1 cellular context compared by ENCODE assay signal in the genomic region with DNA sequence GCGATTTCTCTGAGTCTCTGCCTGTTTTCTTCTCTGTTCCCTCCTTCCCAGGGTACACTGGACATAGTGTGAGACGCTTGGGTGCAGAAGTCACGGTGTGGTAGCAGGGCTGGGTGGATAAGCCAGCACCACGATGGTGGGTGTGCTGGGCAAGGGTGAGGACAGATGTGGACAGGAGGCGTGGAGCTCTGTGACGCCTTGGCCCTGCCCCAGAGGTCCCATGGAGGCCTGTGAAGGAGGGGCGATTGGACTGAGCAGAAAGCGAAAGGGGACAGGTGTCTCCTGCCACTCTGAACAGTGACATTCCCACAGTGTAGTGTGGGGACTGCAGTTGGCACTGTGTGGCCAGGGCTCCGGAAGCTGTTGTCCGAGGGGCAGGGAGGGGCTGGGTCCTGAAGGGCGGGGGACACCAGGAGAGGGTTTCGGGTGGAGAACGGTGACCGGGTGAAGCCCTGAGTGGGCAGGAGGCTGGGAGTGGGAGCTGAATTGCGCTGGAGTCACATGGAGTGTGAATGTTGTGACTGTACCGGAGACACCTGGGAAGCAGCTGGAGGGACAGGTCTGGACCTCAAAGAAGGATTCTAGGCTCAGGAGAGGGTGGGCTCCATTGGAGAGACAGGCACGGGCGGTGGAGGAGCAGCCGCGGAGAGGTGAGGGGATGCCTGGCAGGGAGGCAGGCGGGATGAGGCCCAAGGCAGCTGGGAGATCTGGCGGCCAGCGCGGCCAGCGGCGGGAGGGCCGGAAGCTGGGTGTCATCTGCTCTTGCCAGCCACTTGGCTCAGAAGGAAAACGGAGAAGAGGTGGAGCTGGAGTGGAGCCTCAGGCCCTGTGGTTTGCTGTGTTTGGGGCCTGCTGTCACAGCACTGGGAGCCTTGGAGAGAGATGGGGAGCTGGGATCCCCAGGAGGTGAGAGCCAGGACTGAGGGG.
TF ChIP-seq lines count a peak whose summit lies in the region.

No MANE protein-coding gene starts in this region.

TF ChIP-seq in H1, 55 proteins besides CTCF, POLR2A, EP300 and RAD21:
- no peak for TF ChIP-seq RBBP5 (IDR thresholded peaks at IDR 0.05; ENCODE audit: borderline replicate concordance, low read depth, low read length)
- TF ChIP-seq, protein P1, sequence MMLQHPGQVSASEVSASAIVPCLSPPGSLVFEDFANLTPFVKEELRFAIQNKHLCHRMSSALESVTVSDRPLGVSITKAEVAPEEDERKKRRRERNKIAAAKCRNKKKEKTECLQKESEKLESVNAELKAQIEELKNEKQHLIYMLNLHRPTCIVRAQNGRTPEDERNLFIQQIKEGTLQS (IDR thresholded peaks at IDR 0.05; ENCODE audit: insufficient read depth, low read depth, low read length): no peak
- no peak for TF ChIP-seq EGR1 (IDR thresholded peaks at IDR 0.05; ENCODE audit: borderline replicate concordance, low read depth, low read length)
- TF ChIP-seq, protein P2, sequence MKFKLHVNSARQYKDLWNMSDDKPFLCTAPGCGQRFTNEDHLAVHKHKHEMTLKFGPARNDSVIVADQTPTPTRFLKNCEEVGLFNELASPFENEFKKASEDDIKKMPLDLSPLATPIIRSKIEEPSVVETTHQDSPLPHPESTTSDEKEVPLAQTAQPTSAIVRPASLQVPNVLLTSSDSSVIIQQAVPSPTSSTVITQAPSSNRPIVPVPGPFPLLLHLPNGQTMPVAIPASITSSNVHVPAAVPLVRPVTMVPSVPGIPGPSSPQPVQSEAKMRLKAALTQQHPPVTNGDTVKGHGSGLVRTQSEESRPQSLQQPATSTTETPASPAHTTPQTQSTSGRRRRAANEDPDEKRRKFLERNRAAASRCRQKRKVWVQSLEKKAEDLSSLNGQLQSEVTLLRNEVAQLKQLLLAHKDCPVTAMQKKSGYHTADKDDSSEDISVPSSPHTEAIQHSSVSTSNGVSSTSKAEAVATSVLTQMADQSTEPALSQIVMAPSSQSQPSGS (IDR thresholded peaks at IDR 0.05; ENCODE audit: low read length): no peak
- TF ChIP-seq SIX5 (IDR thresholded peaks at IDR 0.05; ENCODE audit: low read depth, low read length): no peak
- TF ChIP-seq, protein P3, sequence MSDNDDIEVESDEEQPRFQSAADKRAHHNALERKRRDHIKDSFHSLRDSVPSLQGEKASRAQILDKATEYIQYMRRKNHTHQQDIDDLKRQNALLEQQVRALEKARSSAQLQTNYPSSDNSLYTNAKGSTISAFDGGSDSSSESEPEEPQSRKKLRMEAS (IDR thresholded peaks at IDR 0.05): no peak
- TF ChIP-seq SIN3A (conservative IDR thresholded peaks at IDR 0.05 in 1 of 2, IDR thresholded peaks at IDR 0.05 in 1 of 2; ENCODE audit: low read depth in 1 of 2, low read length in 2 of 2): no peak
- no peak for TF ChIP-seq GTF2F1 (IDR thresholded peaks at IDR 0.05; ENCODE audit: borderline replicate concordance, low read depth, low read length)
- no peak for TF ChIP-seq SRF (IDR thresholded peaks at IDR 0.05; ENCODE audit: low read depth, low read length)
- TF ChIP-seq SP4 (IDR thresholded peaks at IDR 0.05; ENCODE audit: low read length): no peak
- TF ChIP-seq EZH2 (IDR thresholded peaks at IDR 0.05; ENCODE audit: low read depth, low read length, severe bottlenecking): no peak
- TF ChIP-seq CTBP2 (IDR thresholded peaks at IDR 0.05; ENCODE audit: borderline replicate concordance, insufficient read depth, insufficient read length, low read length): no peak
- TF ChIP-seq TEAD4 (IDR thresholded peaks at IDR 0.05; ENCODE audit: low read depth, low read length): no peak
- no peak for TF ChIP-seq CHD2 (IDR thresholded peaks at IDR 0.05; ENCODE audit: low read length)
- TF ChIP-seq YY1 (IDR thresholded peaks at IDR 0.05; ENCODE audit: low read depth, low read length): no peak
- no peak for TF ChIP-seq NRF1 (IDR thresholded peaks at IDR 0.05; ENCODE audit: low read depth, low read length)
- TF ChIP-seq, protein P4, sequence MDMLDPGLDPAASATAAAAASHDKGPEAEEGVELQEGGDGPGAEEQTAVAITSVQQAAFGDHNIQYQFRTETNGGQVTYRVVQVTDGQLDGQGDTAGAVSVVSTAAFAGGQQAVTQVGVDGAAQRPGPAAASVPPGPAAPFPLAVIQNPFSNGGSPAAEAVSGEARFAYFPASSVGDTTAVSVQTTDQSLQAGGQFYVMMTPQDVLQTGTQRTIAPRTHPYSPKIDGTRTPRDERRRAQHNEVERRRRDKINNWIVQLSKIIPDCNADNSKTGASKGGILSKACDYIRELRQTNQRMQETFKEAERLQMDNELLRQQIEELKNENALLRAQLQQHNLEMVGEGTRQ (IDR thresholded peaks at IDR 0.05; ENCODE audit: low read length): no peak
- TF ChIP-seq JUND (IDR thresholded peaks at IDR 0.05; ENCODE audit: low read length): no peak
